In the genomic region with DNA sequence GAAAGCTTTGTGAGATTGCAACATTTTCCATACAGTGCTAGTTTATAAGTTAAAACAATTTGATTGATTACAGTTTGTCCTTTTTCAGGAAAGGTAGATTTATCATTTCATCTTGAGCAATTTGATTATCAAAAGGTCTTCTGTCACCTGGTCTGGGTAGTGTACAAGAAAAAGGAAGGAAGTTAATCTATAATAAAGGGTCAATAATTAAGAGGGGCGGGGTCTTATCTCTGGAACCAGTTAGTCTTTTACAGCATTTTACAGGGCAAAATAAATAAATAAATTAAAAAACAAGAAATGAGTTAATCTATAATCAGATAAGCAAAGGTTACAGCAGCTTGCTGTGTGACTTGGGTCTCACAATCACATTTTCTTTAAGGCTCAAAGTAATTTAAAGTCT, we compare ENCODE assay signal across 37 cellular contexts.
DNase-seq lines count a peak whose midpoint lies in the region; ATAC-seq, FAIRE-seq and TF ChIP-seq lines count a peak whose summit lies in the region.
"Had no signal": no experiment of that assay in that cellular context is flagged by ENCODE, and none has a peak within 500 bp of the region (broad histone marks: within the 10 kb centered on the region; RNA-seq: fewer than 3 reads in every experiment).

No MANE protein-coding gene starts in this region.

- WGBS in body of pancreas, 2 donors: 14 to 27% methylated on average over 1 of the region's 1 CpG
- 17 to 73% (median 27%) methylated on average over 1 of the region's 1 CpG for WGBS in small intestine, 3 donors

- POLR2A ChIA-PET in activated CD8-positive, alpha-beta T cell treated with anti-CD3 and anti-CD28 coated beads, Interleukin-2, amount 10 ng/mL, durations not matched to agents 7 days and 5 days (lab: Charles Lee): no interaction called here

- H3K36me3 Mint-ChIP-seq in activated CD8-positive, alpha-beta T cell treated with anti-CD3 and anti-CD28 coated beads, Interleukin-2, amount 10 ng/mL, durations not matched to agents 7 days and 5 days (ENCODE audit: low read depth): no peaks in the 10 kb centered on the region
- H3K36me3 Mint-ChIP-seq: CD14-positive monocyte; CD4-positive, alpha-beta memory T cell; CD4-positive, CD25-positive, alpha-beta regulatory T cell; CD8-positive, alpha-beta memory T cell; CD8-positive, alpha-beta T cell had no signal

- CTCF ChIA-PET in activated CD8-positive, alpha-beta T cell treated with anti-CD3 and anti-CD28 coated beads, Interleukin-2, amount 10 ng/mL, durations not matched to agents 7 days and 5 days (lab: Charles Lee): no interaction called here

- no peak overlapping the region for H3K4me3 Mint-ChIP-seq in activated CD8-positive, alpha-beta T cell treated with anti-CD3 and anti-CD28 coated beads, Interleukin-2, amount 10 ng/mL, durations not matched to agents 7 days and 5 days
- H3K4me3 Mint-ChIP-seq: B cell; CD14-positive monocyte; CD4-positive, alpha-beta memory T cell; CD4-positive, alpha-beta T cell; CD4-positive, CD25-positive, alpha-beta regulatory T cell; CD8-positive, alpha-beta memory T cell; CD8-positive, alpha-beta T cell had no signal

- H3K9me3 Mint-ChIP-seq in activated CD8-positive, alpha-beta T cell treated with anti-CD3 and anti-CD28 coated beads, Interleukin-2, amount 10 ng/mL, durations not matched to agents 7 days and 5 days (ENCODE audit: insufficient read depth): no peaks in the 10 kb centered on the region
- H3K9me3 Mint-ChIP-seq: CD4-positive, alpha-beta T cell; CD8-positive, alpha-beta T cell had no signal

- H3K9ac ChIP-seq in kidney (ENCODE audit: low read length in 2 of 2): no peak overlapping the region
- H3K9ac ChIP-seq: BLaER1; BLaER1 treated with 17β-estradiol and CSF1 and Interleukin-3, amounts not matched to agents 10 nM and 100 nM had no signal

- H3K27ac ChIP-seq in body of pancreas: no peak overlapping the region
- H3K27ac ChIP-seq in kidney (ENCODE audit: low read depth in 2 of 2, low read length in 2 of 2): no peak overlapping the region
- no peak overlapping the region for H3K27ac ChIP-seq in small intestine (ENCODE audit: low read depth in 1 of 2, low read length in 1 of 2)
- H3K27ac ChIP-seq: 22Rv1; A549; BLaER1; BLaER1 treated with 17β-estradiol and CSF1 and Interleukin-3, amounts not matched to agents 10 nM and 100 nM; C4-2B had no signal

- H3K9me3 ChIP-seq in body of pancreas (no peaks in the 10 kb centered on the region), kidney (ENCODE audit: control insufficient read depth in 1 of 2, low read length in 2 of 2) (no peaks in the 10 kb centered on the region), small intestine (ENCODE audit: control insufficient read depth, low read depth) (no peaks in the 10 kb centered on the region)
- H3K9me3 ChIP-seq: A549; BE2C; BLaER1; BLaER1 treated with 17β-estradiol and CSF1 and Interleukin-3, amounts not matched to agents 10 nM and 100 nM; Caco-2 had no signal

- no peak for DNase-seq in body of pancreas
- DNase-seq in kidney: no peak
- peak; percentile 3 for DNase-seq in left kidney (ENCODE audit: low read depth, low spot score)
- DNase-seq in small intestine: peak; percentile 33
- no peak for DNase-seq in islet precursor cell
- no peak for DNase-seq in OCI-M1 (lab: John Stamatoyannopoulos, UW)
- no peak for DNase-seq in activated CD8-positive, alpha-beta T cell treated with anti-CD3 and anti-CD28 coated beads, Interleukin-2, amount 10 ng/mL, durations not matched to agents 7 days and 5 days
- DNase-seq: 8988T; ACHN; AML-193; BE2C; C1 segment of cervical spinal cord; Caco-2; Calu3; CD4-positive, alpha-beta memory T cell; CD4-positive, alpha-beta T cell; CD4-positive, CD25-positive, alpha-beta regulatory T cell; CD8-positive, alpha-beta memory T cell; CD8-positive, alpha-beta T cell; COR-L47; DMS 273 treated with DMSO at 0.1 percent for 48 hours; DMS153; DMS53; DMS79; DMS79 treated with DMSO at 0.1 percent for 48 hours; DND-41; EL had no signal

- peak; percentile 32 for FAIRE-seq in kidney (lab: Jason Lieb, UNC)
- no peak for FAIRE-seq in small intestine (lab: Jason Lieb, UNC)
- FAIRE-seq: A204.1, A549, D721Med had no signal

- H3K4me1 Mint-ChIP-seq in activated CD8-positive, alpha-beta T cell treated with anti-CD3 and anti-CD28 coated beads, Interleukin-2, amount 10 ng/mL, durations not matched to agents 7 days and 5 days (ENCODE audit: low read depth): no peaks in the 10 kb centered on the region
- H3K4me1 Mint-ChIP-seq: B cell; CD14-positive monocyte; CD4-positive, alpha-beta memory T cell; CD4-positive, CD25-positive, alpha-beta regulatory T cell; CD8-positive, alpha-beta memory T cell had no signal

- no peak for TF ChIP-seq CTCF in body of pancreas (IDR thresholded peaks at IDR 0.05)
- TF ChIP-seq CTCF in kidney (IDR thresholded peaks at IDR 0.05; ENCODE audit: borderline replicate concordance, extremely low read depth, insufficient read depth): no peak

- H3K36me3 ChIP-seq in body of pancreas (replicated peaks in 1 of 2; ENCODE audit: insufficient read depth in 1 of 2, low read depth in 2 of 2) (no peaks in the 10 kb centered on the region), kidney (ENCODE audit: control insufficient read depth in 1 of 2, insufficient read depth in 2 of 2, low read length in 2 of 2) (no peaks in the 10 kb centered on the region), small intestine (ENCODE audit: control insufficient read depth in 2 of 2, insufficient read depth in 2 of 2, low read length in 2 of 2) (no peaks in the 10 kb centered on the region)
- H3K36me3 ChIP-seq: BE2C; BLaER1; BLaER1 treated with 17β-estradiol and CSF1 and Interleukin-3, amounts not matched to agents 10 nM and 100 nM had no signal

- H3K4me3 ChIP-seq in body of pancreas: no peak overlapping the region
- no peak overlapping the region for H3K4me3 ChIP-seq in kidney (ENCODE audit: low read length in 2 of 2)
- no peak overlapping the region for H3K4me3 ChIP-seq in small intestine (ENCODE audit: low read depth in 1 of 2, low read length in 2 of 2)
- H3K4me3 ChIP-seq: A549; BLaER1; BLaER1 treated with 17β-estradiol and CSF1 and Interleukin-3, amounts not matched to agents 10 nM and 100 nM had no signal

- peaks cover 13% of the 10 kb centered on the region for H3K27me3 Mint-ChIP-seq in activated CD8-positive, alpha-beta T cell treated with anti-CD3 and anti-CD28 coated beads, Interleukin-2, amount 10 ng/mL, durations not matched to agents 7 days and 5 days (ENCODE audit: low read depth)

- no peaks in the 10 kb centered on the region for H3K27me3 ChIP-seq in body of pancreas
- no peaks in the 10 kb centered on the region for H3K27me3 ChIP-seq in small intestine (ENCODE audit: control insufficient read depth in 2 of 2, insufficient read depth in 2 of 2, low read length in 2 of 2)
- H3K27me3 ChIP-seq: BE2C; BLaER1; BLaER1 treated with 17β-estradiol and CSF1 and Interleukin-3, amounts not matched to agents 10 nM and 100 nM had no signal

- intact Hi-C loops in body of pancreas (cut with DNase I) (no loop called here), kidney (cut with DNase I) (no loop called here)

- no peak for TF ChIP-seq POLR2A in body of pancreas (IDR thresholded peaks at IDR 0.05)

- peaks cover 22% of the 10 kb centered on the region for H3K4me1 ChIP-seq in body of pancreas
- H3K4me1 ChIP-seq in kidney (ENCODE audit: control insufficient read depth in 1 of 2, insufficient read depth in 1 of 2, low read depth in 1 of 2, low read length in 2 of 2): no peaks in the 10 kb centered on the region
- peaks cover 0 to 2% of the 10 kb centered on the region in 2 donors for H3K4me1 ChIP-seq in small intestine (ENCODE audit: control insufficient read depth in 2 of 2, insufficient read depth in 1 of 2, low read depth in 1 of 2, low read length in 1 of 2)
- H3K4me1 ChIP-seq: A549; BE2C; BLaER1; BLaER1 treated with 17β-estradiol and CSF1 and Interleukin-3, amounts not matched to agents 10 nM and 100 nM; Caco-2 had no signal

- ATAC-seq in body of pancreas (peak; percentile 56), HG02571 (IDR thresholded peaks at IDR 0.05; ENCODE audit: unreplicated experiment) (no peak)
- ATAC-seq in activated CD8-positive, alpha-beta T cell treated with anti-CD3 and anti-CD28 coated beads, Interleukin-2, amount 10 ng/mL, durations not matched to agents 7 days and 5 days: no peak
- ATAC-seq: A549; CD8-positive, alpha-beta T cell had no signal

- H3K27ac Mint-ChIP-seq in activated CD8-positive, alpha-beta T cell treated with anti-CD3 and anti-CD28 coated beads, Interleukin-2, amount 10 ng/mL, durations not matched to agents 7 days and 5 days: no peak overlapping the region
- H3K27ac Mint-ChIP-seq: B cell; CD14-positive monocyte; CD4-positive, alpha-beta memory T cell; CD4-positive, alpha-beta T cell; CD4-positive, CD25-positive, alpha-beta regulatory T cell; CD8-positive, alpha-beta memory T cell; CD8-positive, alpha-beta T cell had no signal

Comparison
In these comparisons a context has a peak if more than half of its experiments do, and no peak if none do; other contexts are left out.
1. DNase-seq: peak in left kidney (single experiment) and small intestine (single experiment); none in body of pancreas (0 of 4), kidney (single experiment), islet precursor cell (single experiment), OCI-M1 (single experiment) and activated CD8-positive, alpha-beta T cell treated with anti-CD3 and anti-CD28 coated beads, Interleukin-2, amount 10 ng/mL, durations not matched to agents 7 days and 5 days (single experiment).